22 cellular contexts compared by ENCODE assay signal in genomic region chr2:182824759-182825143, GRCh38. TPM values are rescaled to one million over a fixed set of nuclear protein-coding genes. Genes with fewer than 3 reads are reported as not detected.
DNase-seq lines count a peak whose midpoint lies in the region; ATAC-seq and TF ChIP-seq lines count a peak whose summit lies in the region.
"Had no signal": no experiment of that assay in that cellular context is flagged by ENCODE, and none has a peak within 500 bp of the region (broad histone marks: within the 10 kb centered on the region; RNA-seq: fewer than 3 reads in every experiment).

No MANE protein-coding gene starts in this region.

- H3K36me3 Mint-ChIP-seq in stimulated activated memory B cell treated with anti-CD40 and anti-IgM and Interleukin-4, amounts not matched to agents 10 μg/mL and 1 μg/mL and 100 μg/mL, for 72 hours, result no peaks in the 10 kb centered on the region
- H3K36me3 Mint-ChIP-seq: CD4-positive, CD25-positive, alpha-beta regulatory T cell; T-cell had no signal

- intact Hi-C loops in PC-9 (cut with micrococcal nuclease; ENCODE audit: unreplicated experiment) (no loop called here), mucosa of descending colon (cut with DNase I, micrococcal nuclease) (no loop called here)

- no TSS peak for BruUV-seq in PC-9 (replicated peaks; lab: Mats Ljungman, UMichigan)

- H4K20me1 ChIP-seq in PC-9 (ENCODE audit: insufficient read depth), result no peaks in the 10 kb centered on the region

- H3K27me3 Mint-ChIP-seq in stimulated activated memory B cell treated with anti-CD40 and anti-IgM and Interleukin-4, amounts not matched to agents 10 μg/mL and 1 μg/mL and 100 μg/mL, for 72 hours, result peaks cover 31% of the 10 kb centered on the region

- no peak overlapping the region for H3K4me2 ChIP-seq in PC-9

- CTCF ChIA-PET in PC-9 (lab: Charles Lee), result no interaction called here

- no peak overlapping the region for H3K27ac ChIP-seq in PC-9
- H3K27ac ChIP-seq: right atrium auricular region had no signal

- no peaks in the 10 kb centered on the region for H3F3A ChIP-seq in PC-9 (ENCODE audit: insufficient read depth, low read depth)

- H3K4me1 ChIP-seq in PC-9 (replicated peaks; ENCODE audit: insufficient read depth) (no peaks in the 10 kb centered on the region), mucosa of descending colon (ENCODE audit: low read depth) (peaks cover 4% of the 10 kb centered on the region)
- H3K4me1 ChIP-seq: right atrium auricular region had no signal

- H3K27ac Mint-ChIP-seq in stimulated activated memory B cell treated with anti-CD40 and anti-IgM and Interleukin-4, amounts not matched to agents 10 μg/mL and 1 μg/mL and 100 μg/mL, for 72 hours, result no peak overlapping the region
- H3K27ac Mint-ChIP-seq: activated CD4-positive, alpha-beta T cell treated with anti-CD3 and anti-CD28 coated beads, Interleukin-2, amount 10 ng/mL, durations not matched to agents 24 days and 14 days; CD4-positive, CD25-positive, alpha-beta regulatory T cell; T-cell had no signal

- no peaks in the 10 kb centered on the region for H3K4me1 Mint-ChIP-seq in stimulated activated memory B cell treated with anti-CD40 and anti-IgM and Interleukin-4, amounts not matched to agents 10 μg/mL and 1 μg/mL and 100 μg/mL, for 72 hours
- H3K4me1 Mint-ChIP-seq: activated CD4-positive, alpha-beta T cell treated with anti-CD3 and anti-CD28 coated beads, Interleukin-2, amount 10 ng/mL, durations not matched to agents 24 days and 14 days; CD4-positive, CD25-positive, alpha-beta regulatory T cell; T-cell had no signal

- no peaks in the 10 kb centered on the region for H3K27me3 ChIP-seq in PC-9 (ENCODE audit: insufficient read depth, low read depth)
- H3K27me3 ChIP-seq: right atrium auricular region had no signal

- H3K4me3 ChIP-seq in PC-9 (no peak overlapping the region), mucosa of descending colon (no peak overlapping the region)
- H3K4me3 ChIP-seq: right atrium auricular region had no signal

- no peaks in the 10 kb centered on the region for H3K79me2 ChIP-seq in PC-9 (ENCODE audit: low read depth)

- peak overlapping the region; percentile 2; the same call in 1 of the 2 replicates for H2AFZ ChIP-seq in PC-9

- no peaks in the 10 kb centered on the region for H3K9me3 ChIP-seq in PC-9 (ENCODE audit: insufficient read depth, low read depth)
- no peaks in the 10 kb centered on the region for H3K9me3 ChIP-seq in mucosa of descending colon
- H3K9me3 ChIP-seq: right atrium auricular region had no signal

- TF ChIP-seq CTCF in PC-9 (conservative IDR thresholded peaks at IDR 0.05) (no peak), mucosa of descending colon (IDR thresholded peaks at IDR 0.05) (no peak)

- DNase-seq in DMS153 treated with DMSO at 0.1 percent for 48 hours (lab: John Stamatoyannopoulos, UW; ENCODE audit: unreplicated experiment) (peak; percentile 47), HT-29 (ENCODE audit: low spot score) (peak; percentile 50), PC-9 (no peak), mucosa of descending colon (no peak), middle frontal gyrus (ENCODE audit: extremely low spot score, low spot score) (no peak), NCI-H524 treated with DMSO at 0.1 percent for 48 hours (lab: John Stamatoyannopoulos, UW) (no peak)
- DNase-seq: activated CD4-positive, alpha-beta T cell treated with anti-CD3 and anti-CD28 coated beads, Interleukin-2, amount 10 ng/mL, durations not matched to agents 24 days and 14 days; activated CD8-positive, alpha-beta memory T cell treated with anti-CD3 and anti-CD28 coated beads, Interleukin-2, amount 50 U/mL, for 4 hours; activated gamma-delta T cell treated with Interleukin-2 at 50 U/mL for 16 hours; CD4-positive, CD25-positive, alpha-beta regulatory T cell; effector CD4-positive, alpha-beta T cell; Karpas-422; midbrain; NCI-H226; stimulated activated CD4-positive, alpha-beta T cell treated with anti-CD3 and anti-CD28 coated beads, Interleukin-15, amount 100 ng/mL, for 24 hours; T-cell had no signal

- H3K9me2 ChIP-seq in PC-9 (ENCODE audit: insufficient read depth), result no peaks in the 10 kb centered on the region

- POLR2A ChIA-PET in PC-9 (lab: Charles Lee; ENCODE audit: unreplicated experiment), result no interaction called here

- H3K36me3 ChIP-seq in PC-9 (ENCODE audit: low read depth), result no peaks in the 10 kb centered on the region
- H3K36me3 ChIP-seq in mucosa of descending colon (ENCODE audit: low read depth), result no peaks in the 10 kb centered on the region
- H3K36me3 ChIP-seq: right atrium auricular region had no signal

- peak; percentile 57 for ATAC-seq in mucosa of descending colon
- ATAC-seq in GM18907 (IDR thresholded peaks at IDR 0.05; ENCODE audit: unreplicated experiment), result no peak
- no peak for ATAC-seq in stimulated activated memory B cell treated with anti-CD40 and anti-IgM and Interleukin-4, amounts not matched to agents 10 μg/mL and 1 μg/mL and 100 μg/mL, for 72 hours
- ATAC-seq: esophagus mucosa, Right ventricle myocardium inferior, T-cell had no signal

- no peaks in the 10 kb centered on the region for H3K9me3 Mint-ChIP-seq in stimulated activated memory B cell treated with anti-CD40 and anti-IgM and Interleukin-4, amounts not matched to agents 10 μg/mL and 1 μg/mL and 100 μg/mL, for 72 hours
- H3K9me3 Mint-ChIP-seq: activated CD4-positive, alpha-beta T cell treated with anti-CD3 and anti-CD28 coated beads, Interleukin-2, amount 10 ng/mL, durations not matched to agents 24 days and 14 days; T-cell had no signal

- no peak overlapping the region for H3K4me3 Mint-ChIP-seq in stimulated activated memory B cell treated with anti-CD40 and anti-IgM and Interleukin-4, amounts not matched to agents 10 μg/mL and 1 μg/mL and 100 μg/mL, for 72 hours
- H3K4me3 Mint-ChIP-seq: activated CD4-positive, alpha-beta T cell treated with anti-CD3 and anti-CD28 coated beads, Interleukin-2, amount 10 ng/mL, durations not matched to agents 24 days and 14 days; CD4-positive, CD25-positive, alpha-beta regulatory T cell; T-cell had no signal

RNA-seq across cellular contexts. Expression of gene FRZB, which starts 41.7 kb away (rescaled TPM):
- total RNA-seq in HT-29 (2014; rRNA removed; shearing (Covaris generic)), result 0.15 and 0.21 TPM in 2 replicates
- total RNA-seq in PC-9 (2021), result 0.15 TPM in 2 replicates
- 10 to 100 TPM in 1 of 3 donors, 1 to 10 TPM in 2; 5.9 to 15.7 (median 8.9) TPM for total RNA-seq in mucosa of descending colon
- total RNA-seq: activated CD4-positive, alpha-beta T cell treated with anti-CD3 and anti-CD28 coated beads, Interleukin-2, amount 10 ng/mL, durations not matched to agents 24 days and 14 days; CD4-positive, CD25-positive, alpha-beta regulatory T cell; Daoy had no signal

Comparison
In these comparisons a context has a peak if more than half of its experiments do, and no peak if none do; other contexts are left out.
1. DNase-seq: peak in DMS153 treated with DMSO at 0.1 percent for 48 hours (single experiment) and HT-29 (single experiment); none in PC-9 (0 of 2), mucosa of descending colon (0 of 3), middle frontal gyrus (single experiment) and NCI-H524 treated with DMSO at 0.1 percent for 48 hours (single experiment).